28 cellular contexts compared by ENCODE assay signal in the genomic region with DNA sequence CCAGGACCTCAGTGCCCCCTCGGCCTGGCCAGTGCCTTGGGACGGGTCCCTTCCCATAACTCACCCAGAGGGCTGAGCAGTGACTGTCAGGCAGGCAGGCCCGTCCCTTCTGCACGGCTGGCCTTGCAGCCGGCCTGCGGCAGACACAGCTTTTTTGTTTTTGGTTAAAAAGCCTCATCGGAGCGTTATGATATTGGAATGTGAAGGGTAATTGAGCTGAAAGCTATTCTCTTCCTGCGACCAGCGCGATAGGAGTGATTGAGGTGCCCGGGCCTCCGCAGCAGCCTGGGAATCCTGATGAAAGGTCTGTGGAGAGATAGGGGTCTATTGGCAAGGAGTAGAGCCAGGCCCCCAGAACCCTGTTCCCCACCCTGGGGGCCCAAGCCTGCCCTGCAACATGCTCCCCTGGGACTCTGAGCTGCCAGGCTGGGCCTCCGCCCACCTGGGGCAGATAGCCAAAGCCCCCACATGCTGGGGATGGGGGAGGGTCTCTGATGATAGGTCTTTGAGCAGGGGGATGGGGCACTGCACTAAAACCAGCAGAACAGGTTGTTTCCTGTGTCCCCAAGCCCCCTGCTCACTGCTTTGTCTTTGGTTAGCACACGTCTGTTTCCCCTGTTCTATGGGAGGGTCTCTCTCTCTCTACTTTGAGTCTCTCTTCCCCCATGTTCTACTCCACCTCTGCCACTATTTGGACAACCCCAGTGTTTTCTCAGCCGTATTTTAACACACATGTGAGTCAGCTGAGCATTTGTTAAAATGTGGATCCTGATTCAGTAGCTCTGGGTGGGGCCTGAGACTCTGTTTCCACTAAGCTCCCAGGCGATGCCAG.
A peak's percentile ranks its signal among the peaks of the same experiment; 100 is the strongest.
DNase-seq lines count a peak whose midpoint lies in the region; ATAC-seq and TF ChIP-seq lines count a peak whose summit lies in the region.
"Had no signal": no experiment of that assay in that cellular context is flagged by ENCODE, and none has a peak within 500 bp of the region (broad histone marks: within the 10 kb centered on the region; RNA-seq: fewer than 3 reads in every experiment).

No MANE protein-coding gene starts in this region.

- H3K27me3 ChIP-seq in ectodermal cell (ENCODE audit: control insufficient read depth, insufficient read depth, low read length, poor library complexity, severe bottlenecking), result no peaks in the 10 kb centered on the region
- H3K27me3 ChIP-seq: heart right ventricle, Peyer's patch had no signal

- intact Hi-C loops in lower leg skin (cut with DNase I; ENCODE audit: low total_unique reads), result no loop called here

- no peaks in the 10 kb centered on the region for H3K36me3 ChIP-seq in ectodermal cell (ENCODE audit: control insufficient read depth, insufficient read depth, low read length)
- H3K36me3 ChIP-seq: heart right ventricle, Peyer's patch, upper lobe of right lung had no signal

- no peaks in the 10 kb centered on the region for H3K36me3 Mint-ChIP-seq in activated CD8-positive, alpha-beta T cell treated with anti-CD3 and anti-CD28 coated beads, Interleukin-2, amount 10 ng/mL, durations not matched to agents 7 days and 5 days (ENCODE audit: low read depth)
- H3K36me3 Mint-ChIP-seq: naive thymus-derived CD4-positive, alpha-beta T cell had no signal

- peaks cover 7% of the 10 kb centered on the region for H3K9me3 Mint-ChIP-seq in activated CD8-positive, alpha-beta T cell treated with anti-CD3 and anti-CD28 coated beads, Interleukin-2, amount 10 ng/mL, durations not matched to agents 7 days and 5 days (ENCODE audit: insufficient read depth)

- peaks cover 4% of the 10 kb centered on the region for H3K27me3 Mint-ChIP-seq in activated CD8-positive, alpha-beta T cell treated with anti-CD3 and anti-CD28 coated beads, Interleukin-2, amount 10 ng/mL, durations not matched to agents 7 days and 5 days (ENCODE audit: low read depth)
- H3K27me3 Mint-ChIP-seq: activated CD4-positive, alpha-beta T cell treated with anti-CD3 and anti-CD28 coated beads, Interleukin-2, amount 10 ng/mL, durations not matched to agents 7 days and 5 days had no signal

- no peak for TF ChIP-seq POLR2A in lower leg skin (IDR thresholded peaks at IDR 0.05)

- no peak overlapping the region for H3K4me3 Mint-ChIP-seq in activated CD8-positive, alpha-beta T cell treated with anti-CD3 and anti-CD28 coated beads, Interleukin-2, amount 10 ng/mL, durations not matched to agents 7 days and 5 days
- H3K4me3 Mint-ChIP-seq: activated CD4-positive, alpha-beta T cell treated with anti-CD3 and anti-CD28 coated beads, Interleukin-2, amount 10 ng/mL, durations not matched to agents 7 days and 5 days; naive thymus-derived CD4-positive, alpha-beta T cell had no signal

- CTCF ChIA-PET in activated CD8-positive, alpha-beta T cell treated with anti-CD3 and anti-CD28 coated beads, Interleukin-2, amount 10 ng/mL, durations not matched to agents 7 days and 5 days (lab: Charles Lee), result interaction anchor here (1.4 kb wide), 1 partner anchor 21 kb away, joined by 3 read pairs; no protein-coding TSS in a partner anchor

- no peak overlapping the region for H3K27ac Mint-ChIP-seq in activated CD8-positive, alpha-beta T cell treated with anti-CD3 and anti-CD28 coated beads, Interleukin-2, amount 10 ng/mL, durations not matched to agents 7 days and 5 days
- H3K27ac Mint-ChIP-seq: activated CD4-positive, alpha-beta T cell treated with anti-CD3 and anti-CD28 coated beads, Interleukin-2, amount 10 ng/mL, durations not matched to agents 7 days and 5 days had no signal

- peak overlapping the region; percentile 70 for H3K27ac ChIP-seq in ectodermal cell (ENCODE audit: insufficient read depth, low read depth, low read length, poor library complexity, severe bottlenecking)
- H3K27ac ChIP-seq: coronary artery, heart right ventricle, Peyer's patch, skin epidermis, upper lobe of right lung had no signal

- no peaks in the 10 kb centered on the region for H3K9me3 ChIP-seq in ectodermal cell (ENCODE audit: control insufficient read depth, low read length)
- H3K9me3 ChIP-seq: heart right ventricle, Peyer's patch, upper lobe of right lung had no signal

- peaks cover 28% of the 10 kb centered on the region for H3K4me1 ChIP-seq in ectodermal cell (ENCODE audit: control insufficient read depth, insufficient read depth, low read length)
- H3K4me1 ChIP-seq: Peyer's patch, upper lobe of right lung had no signal

- H3K4me3 ChIP-seq in ectodermal cell (ENCODE audit: insufficient read depth, low read depth, low read length) (no peak overlapping the region), lower leg skin (ENCODE audit: low read depth, poor library complexity, severe bottlenecking) (no peak overlapping the region)
- H3K4me3 ChIP-seq: coronary artery, heart right ventricle, Peyer's patch, skin epidermis, upper lobe of right lung had no signal

- no peak for TF ChIP-seq CTCF in lower leg skin (IDR thresholded peaks at IDR 0.05)

- ATAC-seq in activated CD8-positive, alpha-beta T cell treated with anti-CD3 and anti-CD28 coated beads, Interleukin-2, amount 10 ng/mL, durations not matched to agents 7 days and 5 days, result no peak
- ATAC-seq in GM21825 (IDR thresholded peaks at IDR 0.05; ENCODE audit: unreplicated experiment), result no peak
- ATAC-seq: esophagus mucosa; left lobe of liver; naive thymus-derived CD4-positive, alpha-beta T cell; upper lobe of right lung had no signal

- H3K4me1 Mint-ChIP-seq in activated CD8-positive, alpha-beta T cell treated with anti-CD3 and anti-CD28 coated beads, Interleukin-2, amount 10 ng/mL, durations not matched to agents 7 days and 5 days (ENCODE audit: low read depth), result peaks cover 10% of the 10 kb centered on the region

- POLR2A ChIA-PET in activated CD8-positive, alpha-beta T cell treated with anti-CD3 and anti-CD28 coated beads, Interleukin-2, amount 10 ng/mL, durations not matched to agents 7 days and 5 days (lab: Charles Lee), result interaction anchor here (0.6 kb wide), 1 partner anchor 652 kb away, joined by 3 read pairs; no protein-coding TSS in a partner anchor

- 67 to 73% methylated on average over 17 of the region's 17 CpGs for WGBS in ectodermal cell, 2 experiments
- 74 to 89% methylated on average over 17 of the region's 17 CpGs for WGBS in lower leg skin, 2 donors

- DNase-seq in Ammon's horn (ENCODE audit: low spot score), result peak; percentile 41
- DNase-seq in NCI-H1694 (lab: John Stamatoyannopoulos, UW), result peak; percentile 37
- peak; percentile 28 for DNase-seq in medulla oblongata (ENCODE audit: extremely low spot score)
- no peak for DNase-seq in AG20443 (ENCODE audit: low spot score)
- no peak for DNase-seq in activated CD8-positive, alpha-beta T cell treated with anti-CD3 and anti-CD28 coated beads, Interleukin-2, amount 10 ng/mL, durations not matched to agents 7 days and 5 days
- DNase-seq in lower leg skin (ENCODE audit: low spot score in 2 of 2), result no peak
- DNase-seq: activated CD4-positive, alpha-beta T cell treated with anti-CD3 and anti-CD28 coated beads, Interleukin-2, amount 10 ng/mL, durations not matched to agents 7 days and 5 days; activated naive CD4-positive, alpha-beta T cell treated with Interleukin-2 at 50 U/mL for 16 hours; activated T-cell treated with anti-CD3 and anti-CD28 coated beads, Interleukin-2, amount 50 U/mL, for 48 hours; COR-L47; DMS79 treated with DMSO at 0.1 percent for 48 hours; foreskin fibroblast; heart right ventricle; naive thymus-derived CD4-positive, alpha-beta T cell; NCI-H187; NCI-H226; Peyer's patch; SIG-M5; stimulated activated CD4-positive, alpha-beta T cell treated with anti-CD3 and anti-CD28 coated beads, Interleukin-1b, Interleukin-23, amount 100 ng/mL, for 48 hours; substantia nigra; T1000; upper lobe of right lung had no signal

Comparison
In these comparisons a context has a peak if more than half of its experiments do, and no peak if none do; other contexts are left out.
1. DNase-seq: peak in Ammon's horn (single experiment), NCI-H1694 (single experiment) and medulla oblongata (single experiment); none in AG20443 (single experiment), activated CD8-positive, alpha-beta T cell treated with anti-CD3 and anti-CD28 coated beads, Interleukin-2, amount 10 ng/mL, durations not matched to agents 7 days and 5 days (single experiment) and lower leg skin (0 of 2).